Comparison of ENCODE assay signal across 23 cellular contexts in genomic region chr14:102996941-102997340, GRCh38.
"Had no signal": no experiment of that assay in that cellular context is flagged by ENCODE, and none has a peak within 500 bp of the region (broad histone marks: within the 10 kb centered on the region; RNA-seq: fewer than 3 reads in every experiment).

No MANE protein-coding gene starts in this region.

- H3K27me3 Mint-ChIP-seq: IgD-negative memory B cell had no signal

- DNase-seq: NCI-H1092, NCI-H1105 treated with DMSO at 0.1 percent for 48 hours, NCI-H1417 treated with DMSO at 0.1 percent for 48 hours, NCI-H146, NCI-H1694 treated with DMSO at 0.1 percent for 48 hours, NCI-H1930, NCI-H2081, NCI-H2171, NCI-H226, NCI-H446, NCI-H510A, NCI-H524 treated with DMSO at 0.1 percent for 48 hours, NCI-H69, NCI-H774, Right ventricle myocardium superior, RPMI8226, SIG-M5 had no signal

- H3K4me2 ChIP-seq: KMS-11 had no signal

- H3K27me3 ChIP-seq: SJSA1 had no signal

- H3K9me3 Mint-ChIP-seq: IgD-negative memory B cell had no signal

- H3K4me3 Mint-ChIP-seq: IgD-negative memory B cell had no signal

- H3K4me3 ChIP-seq: K562, SJSA1, SK-N-MC had no signal

- H3K27ac ChIP-seq: HL-60, KMS-11, SJSA1, SK-N-MC had no signal

- H3K9me3 ChIP-seq: SJSA1 had no signal

- ATAC-seq: K562 had no signal

- H3K27ac Mint-ChIP-seq: IgD-negative memory B cell had no signal
